ENCODE assay signal across 8 cellular contexts in genomic region chr4:186191266-186192067, GRCh38. TPM values are rescaled to one million over a fixed set of nuclear protein-coding genes. Genes with fewer than 3 reads are reported as not detected.
A peak's percentile ranks its signal among the peaks of the same experiment; 100 is the strongest.
DNase-seq lines count a peak whose midpoint lies in the region; TF ChIP-seq lines count a peak whose summit lies in the region.

Gene CYP4V2 (plus strand): TSS chr4:186191567. CDS start chr4:186191824, 257 bp downstream.

- DNase-seq in DMS 273 (lab: John Stamatoyannopoulos, UW; ENCODE audit: unreplicated experiment) (peak; percentile 87), DMS 273 treated with DMSO at 0.1 percent for 48 hours (lab: John Stamatoyannopoulos, UW) (no peak), HFFc6 (peak; percentile 61), NAMALWA (ENCODE audit: low spot score) (peak; percentile 87), breast epithelium (ENCODE audit: low spot score in 2 of 2) (peak; percentile 30 to 61), immature natural killer cell (peak; percentile 88 to 93 (median 90))
- peak; percentile 80 for DNase-seq in stimulated activated CD4-positive, alpha-beta T cell treated with anti-CD3 and anti-CD28 coated beads, Interleukin-12 subunit alpha, Interleukin-12 subunit beta, amount 100 ng/mL, for 24 hours (ENCODE audit: low read depth in 2 of 2)

- H3K36me3 Mint-ChIP-seq in HFFc6 (ENCODE audit: low read depth) (no peaks in the 10 kb centered on the region), immature natural killer cell (peaks cover 8 to 13% (median 9%) of the 10 kb centered on the region in 3 donors)

- H3K27me3 Mint-ChIP-seq in HFFc6 (ENCODE audit: insufficient read depth): no peaks in the 10 kb centered on the region
- H3K27me3 Mint-ChIP-seq in immature natural killer cell (ENCODE audit: low read depth in 3 of 3): peaks cover 3 to 13% (median 5%) of the 10 kb centered on the region in 3 donors

- peak within 1 kb of the TSS; percentile 90 for H3K27ac ChIP-seq in VCaP
- H3K27ac ChIP-seq in breast epithelium: peak within 1 kb of the TSS; percentile 90 to 99

- intact Hi-C loops in breast epithelium (cut with DNase I; ENCODE audit: low total_unique reads): loop anchor here (5.0 kb wide), 1 partner anchor 281 kb away; no protein-coding TSS in a partner anchor

- TF ChIP-seq CTCF in HFFc6 (IDR thresholded peaks at IDR 0.05): peak; percentile 67
- peak; percentile 74 for TF ChIP-seq CTCF in VCaP (conservative IDR thresholded peaks at IDR 0.05)
- TF ChIP-seq CTCF in breast epithelium (IDR thresholded peaks at IDR 0.05): no peak

- peak within 1 kb of the TSS; percentile 84 to 99 (median 87) for H3K4me3 ChIP-seq in breast epithelium

- H3K9me3 ChIP-seq in breast epithelium: no peaks in the 10 kb centered on the region

- H3K36me3 ChIP-seq in breast epithelium: no peaks in the 10 kb centered on the region

- peak within 1 kb of the TSS; percentile 93 for H3K4me3 Mint-ChIP-seq in HFFc6
- H3K4me3 Mint-ChIP-seq in immature natural killer cell: peak within 1 kb of the TSS; percentile 90 to 98 (median 96)

- H3K9me3 Mint-ChIP-seq in HFFc6: no peaks in the 10 kb centered on the region
- H3K9me3 Mint-ChIP-seq in immature natural killer cell: no peaks in the 10 kb centered on the region

- peaks cover 0 to 6% of the 10 kb centered on the region in 2 donors for H3K4me1 ChIP-seq in breast epithelium

- H3K27me3 ChIP-seq in breast epithelium: no peaks in the 10 kb centered on the region

- peak; percentile 43 for TF ChIP-seq POLR2A in breast epithelium (IDR thresholded peaks at IDR 0.05)

- H3K27ac Mint-ChIP-seq in HFFc6 (peak within 1 kb of the TSS; percentile 88), immature natural killer cell (peak within 1 kb of the TSS; percentile 92 to 98 (median 95))

- peaks cover 18% of the 10 kb centered on the region for H3K4me1 Mint-ChIP-seq in HFFc6 (ENCODE audit: low read depth)
- H3K4me1 Mint-ChIP-seq in immature natural killer cell: peaks cover 38 to 52% of the 10 kb centered on the region in 2 donors

RNA-seq across cellular contexts. Expression of gene CYP4V2, which starts in this region (rescaled TPM):
- 1 to 10 TPM; 4.8 to 8.4 (median 6.1) TPM for total RNA-seq in HFFc6 (2021; fragmentation: NEBNext Ultra II Directional; extraction: Animal tissue kit (Norgen Biotek cat#: 25700))
- total RNA-seq in breast epithelium: 10 to 100 TPM; 28.2 to 40.8 (median 36.6) TPM
- polyA plus RNA-seq in immature natural killer cell: 10 to 100 TPM; 26.0 to 43.5 (median 37.6) TPM

Comparison
In these comparisons a context has a peak if more than half of its experiments do, and no peak if none do; other contexts are left out.
1. CTCF ChIP-seq: peak in HFFc6 (single experiment) and VCaP (single experiment); none in breast epithelium (0 of 3).